ENCODE assay signal across 18 cellular contexts in genomic region chr13:20045946-20046548, GRCh38.
DNase-seq lines count a peak whose midpoint lies in the region; ATAC-seq and TF ChIP-seq lines count a peak whose summit lies in the region.
"Had no signal": no experiment of that assay in that cellular context is flagged by ENCODE, and none has a peak within 500 bp of the region (broad histone marks: within the 10 kb centered on the region; RNA-seq: fewer than 3 reads in every experiment).

No MANE protein-coding gene starts in this region.

- TF ChIP-seq CTCF in WTC11 (IDR thresholded peaks at IDR 0.05) (no peak), thyroid gland (IDR thresholded peaks at IDR 0.05) (no peak)

- no peak for ATAC-seq in activated CD8-positive, alpha-beta memory T cell treated with anti-CD3 and anti-CD28 coated beads, Interleukin-2, amount 10 ng/mL, durations not matched to agents 7 days and 5 days
- no peak for ATAC-seq in WTC11
- peak; percentile 62 for ATAC-seq in left lobe of liver
- no peak for ATAC-seq in HG03460 (IDR thresholded peaks at IDR 0.05; ENCODE audit: unreplicated experiment)
- ATAC-seq in SK-N-SH treated with all-trans-retinoic acid at 6 μM for 48 hours = no peak
- ATAC-seq in HG02759 (IDR thresholded peaks at IDR 0.05; ENCODE audit: unreplicated experiment) = no peak
- ATAC-seq: A549 had no signal

- H3K4me1 Mint-ChIP-seq in activated CD8-positive, alpha-beta memory T cell treated with anti-CD3 and anti-CD28 coated beads, Interleukin-2, amount 10 ng/mL, durations not matched to agents 7 days and 5 days = peaks cover 22% of the 10 kb centered on the region
- H3K4me1 Mint-ChIP-seq in WTC11 = peaks cover 19% of the 10 kb centered on the region

- no peaks in the 10 kb centered on the region for H3K9me3 Mint-ChIP-seq in activated CD8-positive, alpha-beta memory T cell treated with anti-CD3 and anti-CD28 coated beads, Interleukin-2, amount 10 ng/mL, durations not matched to agents 7 days and 5 days (ENCODE audit: low read depth)
- H3K9me3 Mint-ChIP-seq in WTC11 = no peaks in the 10 kb centered on the region
- H3K9me3 Mint-ChIP-seq: CD14-positive monocyte; CD4-positive, alpha-beta memory T cell had no signal

- 72% methylated on average over 2 of the region's 2 CpGs for WGBS in thyroid gland, 2 donors

- H3K4me3 ChIP-seq in thyroid gland (replicated peaks in 1 of 3) = no peak overlapping the region
- H3K4me3 ChIP-seq: A549, BLaER1, GM23248, HAP-1 had no signal

- CTCF ChIA-PET in activated CD8-positive, alpha-beta memory T cell treated with anti-CD3 and anti-CD28 coated beads, Interleukin-2, amount 10 ng/mL, durations not matched to agents 7 days and 5 days (lab: Charles Lee) = no interaction called here
- CTCF ChIA-PET in WTC11 (lab: Charles Lee) = no interaction called here

- peak overlapping the region in 2 of 3 donors; percentile 18 to 30 for H3K27ac ChIP-seq in thyroid gland
- H3K27ac ChIP-seq: 22Rv1, A549, BLaER1, GM23248 had no signal

- H3K36me3 Mint-ChIP-seq in activated CD8-positive, alpha-beta memory T cell treated with anti-CD3 and anti-CD28 coated beads, Interleukin-2, amount 10 ng/mL, durations not matched to agents 7 days and 5 days = peaks cover 36% of the 10 kb centered on the region
- H3K36me3 Mint-ChIP-seq in WTC11 = peaks cover 40% of the 10 kb centered on the region

- H3K4me3 Mint-ChIP-seq in activated CD8-positive, alpha-beta memory T cell treated with anti-CD3 and anti-CD28 coated beads, Interleukin-2, amount 10 ng/mL, durations not matched to agents 7 days and 5 days = no peak overlapping the region
- no peak overlapping the region for H3K4me3 Mint-ChIP-seq in WTC11
- H3K4me3 Mint-ChIP-seq: CD14-positive monocyte; CD4-positive, alpha-beta memory T cell had no signal

- intact Hi-C loops in thyroid gland (cut with DNase I) = no loop called here

- no peaks in the 10 kb centered on the region for H3K27me3 ChIP-seq in thyroid gland
- H3K27me3 ChIP-seq: BLaER1 had no signal

- POLR2A ChIA-PET in WTC11 (lab: Charles Lee) = no interaction called here

- H3K27ac Mint-ChIP-seq in activated CD8-positive, alpha-beta memory T cell treated with anti-CD3 and anti-CD28 coated beads, Interleukin-2, amount 10 ng/mL, durations not matched to agents 7 days and 5 days = peak overlapping the region; percentile 7
- H3K27ac Mint-ChIP-seq in WTC11 = no peak overlapping the region

- DNase-seq in activated CD8-positive, alpha-beta memory T cell treated with anti-CD3 and anti-CD28 coated beads, Interleukin-2, amount 10 ng/mL, durations not matched to agents 7 days and 5 days = no peak
- no peak for DNase-seq in activated CD8-positive, alpha-beta memory T cell treated with anti-CD3 and anti-CD28 coated beads, Interleukin-2, amount 50 U/mL, for 4 hours
- no peak for DNase-seq in WTC11 (ENCODE audit: low spot score)
- DNase-seq in left lobe of liver (ENCODE audit: low spot score) = no peak
- DNase-seq in thyroid gland = no peak
- DNase-seq: CD4-positive, alpha-beta memory T cell; DMS153; DMS79; GF-D8; GM23248 had no signal

- no peaks in the 10 kb centered on the region for H3K27me3 Mint-ChIP-seq in activated CD8-positive, alpha-beta memory T cell treated with anti-CD3 and anti-CD28 coated beads, Interleukin-2, amount 10 ng/mL, durations not matched to agents 7 days and 5 days
- no peaks in the 10 kb centered on the region for H3K27me3 Mint-ChIP-seq in WTC11 (ENCODE audit: low read depth)
- H3K27me3 Mint-ChIP-seq: CD4-positive, alpha-beta memory T cell had no signal

- peaks cover 29 to 38% of the 10 kb centered on the region in 2 donors for H3K4me1 ChIP-seq in thyroid gland
- H3K4me1 ChIP-seq: A549 had no signal

- H3K9me3 ChIP-seq in thyroid gland = no peaks in the 10 kb centered on the region
- H3K9me3 ChIP-seq: A549, BLaER1, HAP-1 had no signal

- no peak for TF ChIP-seq POLR2A in thyroid gland (IDR thresholded peaks at IDR 0.05)

- H3K36me3 ChIP-seq in thyroid gland = no peaks in the 10 kb centered on the region

TF ChIP-seq in WTC11, 78 proteins besides CTCF, POLR2A, EP300 and RAD21:
- TF ChIP-seq JUN (CRISPR knock-in tag; IDR thresholded peaks at IDR 0.05) = no peak
- TF ChIP-seq ZNF121 (CRISPR knock-in tag; IDR thresholded peaks at IDR 0.05) = peak; percentile 36; the same call in 1 of the 2 replicates

TF ChIP-seq in SK-N-SH treated with all-trans-retinoic acid at 6 μM for 48 hours, 23 proteins besides CTCF, POLR2A, EP300 and RAD21:
- TF ChIP-seq ISL1 (CRISPR knock-in tag; IDR thresholded peaks at IDR 0.05) = no peak
- TF ChIP-seq ZFP3 (CRISPR knock-in tag; IDR thresholded peaks at IDR 0.05) = no peak
- TF ChIP-seq ESRRG (CRISPR knock-in tag; IDR thresholded peaks at IDR 0.05) = no peak
- no peak for TF ChIP-seq GLIS3 (CRISPR knock-in tag; IDR thresholded peaks at IDR 0.05)
- no peak for TF ChIP-seq SNAI2 (CRISPR knock-in tag; IDR thresholded peaks at IDR 0.05)
- TF ChIP-seq TCF4 (CRISPR knock-in tag; IDR thresholded peaks at IDR 0.05; ENCODE audit: borderline replicate concordance) = no peak
- no peak for TF ChIP-seq CSDC2 (CRISPR knock-in tag; IDR thresholded peaks at IDR 0.05)
- TF ChIP-seq RARB (CRISPR knock-in tag; IDR thresholded peaks at IDR 0.05) = no peak
- TF ChIP-seq TOX (CRISPR knock-in tag; IDR thresholded peaks at IDR 0.05; ENCODE audit: borderline replicate concordance) = no peak
- TF ChIP-seq ZNF8 (CRISPR knock-in tag; IDR thresholded peaks at IDR 0.05) = no peak
- TF ChIP-seq PATZ1 (CRISPR knock-in tag; IDR thresholded peaks at IDR 0.05; ENCODE audit: borderline replicate concordance) = no peak
- TF ChIP-seq OSR1 (CRISPR knock-in tag; IDR thresholded peaks at IDR 0.05) = no peak
- TF ChIP-seq CREB5 (CRISPR knock-in tag; IDR thresholded peaks at IDR 0.05; ENCODE audit: low read depth) = no peak
- TF ChIP-seq ZNF70 (CRISPR knock-in tag; IDR thresholded peaks at IDR 0.05) = no peak
- no peak for TF ChIP-seq TSHZ2 (CRISPR knock-in tag; IDR thresholded peaks at IDR 0.05)
- no peak for TF ChIP-seq PPARA (CRISPR knock-in tag; IDR thresholded peaks at IDR 0.05; ENCODE audit: borderline replicate concordance)
